Comparison of ENCODE assay signal across 1 cellular context in the genomic region with DNA sequence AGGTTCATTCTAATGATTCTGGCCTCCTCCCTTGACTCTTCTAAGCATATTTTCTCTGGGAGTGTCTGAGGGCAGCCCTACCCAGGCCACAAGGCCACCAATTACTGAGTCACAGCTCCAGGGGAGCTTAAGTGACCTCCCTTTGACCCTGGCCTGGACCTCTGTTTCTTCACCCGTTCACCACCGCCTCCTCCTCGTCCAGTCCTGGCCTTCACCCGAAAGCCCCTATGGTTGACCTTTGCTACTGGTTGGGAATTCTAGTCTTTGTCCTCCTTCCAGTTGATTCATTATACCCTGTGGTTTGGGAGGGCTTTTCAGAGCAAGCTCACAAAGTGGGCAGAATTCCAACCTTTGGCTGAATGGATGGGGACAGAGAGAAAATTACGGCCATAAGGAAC.
TF ChIP-seq lines count a peak whose summit lies in the region.

No MANE protein-coding gene starts in this region.

TF ChIP-seq in HCT116, 20 proteins besides CTCF, POLR2A, EP300 and RAD21 (continued from another document):
- TF ChIP-seq, protein P1, sequence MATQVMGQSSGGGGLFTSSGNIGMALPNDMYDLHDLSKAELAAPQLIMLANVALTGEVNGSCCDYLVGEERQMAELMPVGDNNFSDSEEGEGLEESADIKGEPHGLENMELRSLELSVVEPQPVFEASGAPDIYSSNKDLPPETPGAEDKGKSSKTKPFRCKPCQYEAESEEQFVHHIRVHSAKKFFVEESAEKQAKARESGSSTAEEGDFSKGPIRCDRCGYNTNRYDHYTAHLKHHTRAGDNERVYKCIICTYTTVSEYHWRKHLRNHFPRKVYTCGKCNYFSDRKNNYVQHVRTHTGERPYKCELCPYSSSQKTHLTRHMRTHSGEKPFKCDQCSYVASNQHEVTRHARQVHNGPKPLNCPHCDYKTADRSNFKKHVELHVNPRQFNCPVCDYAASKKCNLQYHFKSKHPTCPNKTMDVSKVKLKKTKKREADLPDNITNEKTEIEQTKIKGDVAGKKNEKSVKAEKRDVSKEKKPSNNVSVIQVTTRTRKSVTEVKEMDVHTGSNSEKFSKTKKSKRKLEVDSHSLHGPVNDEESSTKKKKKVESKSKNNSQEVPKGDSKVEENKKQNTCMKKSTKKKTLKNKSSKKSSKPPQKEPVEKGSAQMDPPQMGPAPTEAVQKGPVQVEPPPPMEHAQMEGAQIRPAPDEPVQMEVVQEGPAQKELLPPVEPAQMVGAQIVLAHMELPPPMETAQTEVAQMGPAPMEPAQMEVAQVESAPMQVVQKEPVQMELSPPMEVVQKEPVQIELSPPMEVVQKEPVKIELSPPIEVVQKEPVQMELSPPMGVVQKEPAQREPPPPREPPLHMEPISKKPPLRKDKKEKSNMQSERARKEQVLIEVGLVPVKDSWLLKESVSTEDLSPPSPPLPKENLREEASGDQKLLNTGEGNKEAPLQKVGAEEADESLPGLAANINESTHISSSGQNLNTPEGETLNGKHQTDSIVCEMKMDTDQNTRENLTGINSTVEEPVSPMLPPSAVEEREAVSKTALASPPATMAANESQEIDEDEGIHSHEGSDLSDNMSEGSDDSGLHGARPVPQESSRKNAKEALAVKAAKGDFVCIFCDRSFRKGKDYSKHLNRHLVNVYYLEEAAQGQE (IDR thresholded peaks at IDR 0.05; ENCODE audit: low read depth): no peak
